Comparison of ENCODE assay signal across 1 cellular context in the genomic region with DNA sequence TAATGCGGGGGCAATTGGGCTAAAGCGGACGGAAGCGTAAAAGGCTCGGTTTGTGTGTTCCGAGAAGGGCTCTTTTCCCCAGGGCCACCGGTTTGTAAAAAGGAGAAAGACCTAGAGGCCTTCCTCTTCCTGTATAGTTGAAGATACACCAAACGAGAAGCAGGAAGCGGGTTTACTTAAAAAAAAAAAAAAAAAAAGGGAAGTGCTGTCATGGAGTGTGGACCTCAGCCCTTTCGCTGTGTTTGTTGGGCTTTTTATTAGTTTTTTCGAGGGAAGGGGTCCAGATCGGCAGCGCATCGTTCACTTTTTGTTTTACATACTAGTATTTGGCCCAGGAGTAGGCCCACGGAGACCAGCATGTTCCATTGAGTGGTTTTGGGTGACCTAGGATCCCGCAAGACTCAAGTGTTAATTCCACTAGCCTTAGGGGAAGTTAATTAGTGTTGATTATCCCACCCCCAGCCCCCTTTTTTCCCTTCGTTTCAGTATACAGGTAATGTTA.
TF ChIP-seq lines count a peak whose summit lies in the region.

No MANE protein-coding gene starts in this region.

TF ChIP-seq in HepG2, 621 proteins besides CTCF, POLR2A, EP300 and RAD21 (continued from another document and continues in another):
- TF ChIP-seq, protein P1, sequence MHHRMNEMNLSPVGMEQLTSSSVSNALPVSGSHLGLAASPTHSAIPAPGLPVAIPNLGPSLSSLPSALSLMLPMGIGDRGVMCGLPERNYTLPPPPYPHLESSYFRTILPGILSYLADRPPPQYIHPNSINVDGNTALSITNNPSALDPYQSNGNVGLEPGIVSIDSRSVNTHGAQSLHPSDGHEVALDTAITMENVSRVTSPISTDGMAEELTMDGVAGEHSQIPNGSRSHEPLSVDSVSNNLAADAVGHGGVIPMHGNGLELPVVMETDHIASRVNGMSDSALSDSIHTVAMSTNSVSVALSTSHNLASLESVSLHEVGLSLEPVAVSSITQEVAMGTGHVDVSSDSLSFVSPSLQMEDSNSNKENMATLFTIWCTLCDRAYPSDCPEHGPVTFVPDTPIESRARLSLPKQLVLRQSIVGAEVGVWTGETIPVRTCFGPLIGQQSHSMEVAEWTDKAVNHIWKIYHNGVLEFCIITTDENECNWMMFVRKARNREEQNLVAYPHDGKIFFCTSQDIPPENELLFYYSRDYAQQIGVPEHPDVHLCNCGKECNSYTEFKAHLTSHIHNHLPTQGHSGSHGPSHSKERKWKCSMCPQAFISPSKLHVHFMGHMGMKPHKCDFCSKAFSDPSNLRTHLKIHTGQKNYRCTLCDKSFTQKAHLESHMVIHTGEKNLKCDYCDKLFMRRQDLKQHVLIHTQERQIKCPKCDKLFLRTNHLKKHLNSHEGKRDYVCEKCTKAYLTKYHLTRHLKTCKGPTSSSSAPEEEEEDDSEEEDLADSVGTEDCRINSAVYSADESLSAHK (CRISPR knock-in tag; IDR thresholded peaks at IDR 0.05; ENCODE audit: borderline replicate concordance): no peak
- TF ChIP-seq, protein P2, sequence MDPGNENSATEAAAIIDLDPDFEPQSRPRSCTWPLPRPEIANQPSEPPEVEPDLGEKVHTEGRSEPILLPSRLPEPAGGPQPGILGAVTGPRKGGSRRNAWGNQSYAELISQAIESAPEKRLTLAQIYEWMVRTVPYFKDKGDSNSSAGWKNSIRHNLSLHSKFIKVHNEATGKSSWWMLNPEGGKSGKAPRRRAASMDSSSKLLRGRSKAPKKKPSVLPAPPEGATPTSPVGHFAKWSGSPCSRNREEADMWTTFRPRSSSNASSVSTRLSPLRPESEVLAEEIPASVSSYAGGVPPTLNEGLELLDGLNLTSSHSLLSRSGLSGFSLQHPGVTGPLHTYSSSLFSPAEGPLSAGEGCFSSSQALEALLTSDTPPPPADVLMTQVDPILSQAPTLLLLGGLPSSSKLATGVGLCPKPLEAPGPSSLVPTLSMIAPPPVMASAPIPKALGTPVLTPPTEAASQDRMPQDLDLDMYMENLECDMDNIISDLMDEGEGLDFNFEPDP (CRISPR knock-in tag; conservative IDR thresholded peaks at IDR 0.05): peak; percentile 81; the same call in 1 of the 2 replicates
- TF ChIP-seq ZNF816 (CRISPR knock-in tag; IDR thresholded peaks at IDR 0.05; ENCODE audit: borderline replicate concordance) (peak; percentile 17; the same call in 1 of the 2 replicates), ISX (CRISPR knock-in tag; conservative IDR thresholded peaks at IDR 0.05) (0 out of 2 replicates have a peak, but pooled peaks have one; percentile 35), ZNF879 (CRISPR knock-in tag; IDR thresholded peaks at IDR 0.05) (peak; percentile 52; the same call in 1 of the 2 replicates), GABPA (IDR thresholded peaks at IDR 0.05; ENCODE audit: low read depth, low read length) (no peak), GABPA (CRISPR knock-in tag; IDR thresholded peaks at IDR 0.05; ENCODE audit: low read depth) (peak; percentile 43; the same call in 1 of the 2 replicates), ZSCAN22 (CRISPR knock-in tag; IDR thresholded peaks at IDR 0.05) (no peak; the same call in 1 of the 2 replicates), RARG (CRISPR knock-in tag; IDR thresholded peaks at IDR 0.05; ENCODE audit: low read depth) (0 out of 2 replicates have a peak, but pooled peaks have one; percentile 5), ZNF547 (CRISPR knock-in tag; IDR thresholded peaks at IDR 0.05) (no peak), PRPF4 (IDR thresholded peaks at IDR 0.05; ENCODE audit: low read depth, low read length, poor library complexity, severe bottlenecking) (no peak), CREB1 (IDR thresholded peaks at IDR 0.05) (no peak), CREB1 (CRISPR knock-in tag; IDR thresholded peaks at IDR 0.05) (peak; percentile 35; the same call in 1 of the 2 replicates), PHF21A (CRISPR knock-in tag; IDR thresholded peaks at IDR 0.05) (0 out of 2 replicates have a peak, but pooled peaks have one; percentile 40), RXRB (CRISPR knock-in tag; IDR thresholded peaks at IDR 0.05; ENCODE audit: borderline replicate concordance) (0 out of 2 replicates have a peak, but pooled peaks have one; percentile 4), ZNF44 (CRISPR knock-in tag; IDR thresholded peaks at IDR 0.05) (0 out of 2 replicates have a peak, but pooled peaks have one; percentile 11), JUND (CRISPR knock-in tag; IDR thresholded peaks at IDR 0.05) (no peak), ZNF605 (CRISPR knock-in tag; IDR thresholded peaks at IDR 0.05) (peak; percentile 6; the same call in 1 of the 2 replicates), ZNF10 (CRISPR knock-in tag; IDR thresholded peaks at IDR 0.05; ENCODE audit: borderline replicate concordance, low read depth) (0 out of 2 replicates have a peak, but pooled peaks have one; percentile 18), ZNF792 (CRISPR knock-in tag; IDR thresholded peaks at IDR 0.05) (0 out of 2 replicates have a peak, but pooled peaks have one; percentile 20), KLF6 (CRISPR knock-in tag; IDR thresholded peaks at IDR 0.05) (no peak), PTBP1 (IDR thresholded peaks at IDR 0.05; ENCODE audit: low read depth, low read length, poor library complexity, severe bottlenecking) (peak; percentile 56), EHMT2 (IDR thresholded peaks at IDR 0.05; ENCODE audit: borderline replicate concordance, low read depth, low read length) (no peak)
- TF ChIP-seq, protein P3, sequence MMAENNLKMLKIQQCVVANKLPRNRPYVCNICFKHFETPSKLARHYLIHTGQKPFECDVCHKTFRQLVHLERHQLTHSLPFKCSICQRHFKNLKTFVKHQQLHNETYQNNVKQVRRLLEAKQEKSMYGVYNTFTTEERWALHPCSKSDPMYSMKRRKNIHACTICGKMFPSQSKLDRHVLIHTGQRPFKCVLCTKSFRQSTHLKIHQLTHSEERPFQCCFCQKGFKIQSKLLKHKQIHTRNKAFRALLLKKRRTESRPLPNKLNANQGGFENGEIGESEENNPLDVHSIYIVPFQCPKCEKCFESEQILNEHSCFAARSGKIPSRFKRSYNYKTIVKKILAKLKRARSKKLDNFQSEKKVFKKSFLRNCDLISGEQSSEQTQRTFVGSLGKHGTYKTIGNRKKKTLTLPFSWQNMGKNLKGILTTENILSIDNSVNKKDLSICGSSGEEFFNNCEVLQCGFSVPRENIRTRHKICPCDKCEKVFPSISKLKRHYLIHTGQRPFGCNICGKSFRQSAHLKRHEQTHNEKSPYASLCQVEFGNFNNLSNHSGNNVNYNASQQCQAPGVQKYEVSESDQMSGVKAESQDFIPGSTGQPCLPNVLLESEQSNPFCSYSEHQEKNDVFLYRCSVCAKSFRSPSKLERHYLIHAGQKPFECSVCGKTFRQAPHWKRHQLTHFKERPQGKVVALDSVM (CRISPR knock-in tag; IDR thresholded peaks at IDR 0.05): no peak
- TF ChIP-seq, protein P4, sequence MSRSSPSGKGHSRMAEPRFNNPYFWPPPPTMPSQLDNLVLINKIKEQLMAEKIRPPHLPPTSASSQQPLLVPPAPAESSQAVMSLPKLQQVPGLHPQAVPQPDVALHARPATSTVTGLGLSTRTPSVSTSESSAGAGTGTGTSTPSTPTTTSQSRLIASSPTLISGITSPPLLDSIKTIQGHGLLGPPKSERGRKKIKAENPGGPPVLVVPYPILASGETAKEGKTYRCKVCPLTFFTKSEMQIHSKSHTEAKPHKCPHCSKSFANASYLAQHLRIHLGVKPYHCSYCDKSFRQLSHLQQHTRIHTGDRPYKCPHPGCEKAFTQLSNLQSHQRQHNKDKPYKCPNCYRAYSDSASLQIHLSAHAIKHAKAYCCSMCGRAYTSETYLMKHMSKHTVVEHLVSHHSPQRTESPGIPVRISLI (CRISPR knock-in tag; IDR thresholded peaks at IDR 0.05; ENCODE audit: borderline replicate concordance): peak; percentile 55; the same call in 1 of the 2 replicates
- TF ChIP-seq, protein P5, sequence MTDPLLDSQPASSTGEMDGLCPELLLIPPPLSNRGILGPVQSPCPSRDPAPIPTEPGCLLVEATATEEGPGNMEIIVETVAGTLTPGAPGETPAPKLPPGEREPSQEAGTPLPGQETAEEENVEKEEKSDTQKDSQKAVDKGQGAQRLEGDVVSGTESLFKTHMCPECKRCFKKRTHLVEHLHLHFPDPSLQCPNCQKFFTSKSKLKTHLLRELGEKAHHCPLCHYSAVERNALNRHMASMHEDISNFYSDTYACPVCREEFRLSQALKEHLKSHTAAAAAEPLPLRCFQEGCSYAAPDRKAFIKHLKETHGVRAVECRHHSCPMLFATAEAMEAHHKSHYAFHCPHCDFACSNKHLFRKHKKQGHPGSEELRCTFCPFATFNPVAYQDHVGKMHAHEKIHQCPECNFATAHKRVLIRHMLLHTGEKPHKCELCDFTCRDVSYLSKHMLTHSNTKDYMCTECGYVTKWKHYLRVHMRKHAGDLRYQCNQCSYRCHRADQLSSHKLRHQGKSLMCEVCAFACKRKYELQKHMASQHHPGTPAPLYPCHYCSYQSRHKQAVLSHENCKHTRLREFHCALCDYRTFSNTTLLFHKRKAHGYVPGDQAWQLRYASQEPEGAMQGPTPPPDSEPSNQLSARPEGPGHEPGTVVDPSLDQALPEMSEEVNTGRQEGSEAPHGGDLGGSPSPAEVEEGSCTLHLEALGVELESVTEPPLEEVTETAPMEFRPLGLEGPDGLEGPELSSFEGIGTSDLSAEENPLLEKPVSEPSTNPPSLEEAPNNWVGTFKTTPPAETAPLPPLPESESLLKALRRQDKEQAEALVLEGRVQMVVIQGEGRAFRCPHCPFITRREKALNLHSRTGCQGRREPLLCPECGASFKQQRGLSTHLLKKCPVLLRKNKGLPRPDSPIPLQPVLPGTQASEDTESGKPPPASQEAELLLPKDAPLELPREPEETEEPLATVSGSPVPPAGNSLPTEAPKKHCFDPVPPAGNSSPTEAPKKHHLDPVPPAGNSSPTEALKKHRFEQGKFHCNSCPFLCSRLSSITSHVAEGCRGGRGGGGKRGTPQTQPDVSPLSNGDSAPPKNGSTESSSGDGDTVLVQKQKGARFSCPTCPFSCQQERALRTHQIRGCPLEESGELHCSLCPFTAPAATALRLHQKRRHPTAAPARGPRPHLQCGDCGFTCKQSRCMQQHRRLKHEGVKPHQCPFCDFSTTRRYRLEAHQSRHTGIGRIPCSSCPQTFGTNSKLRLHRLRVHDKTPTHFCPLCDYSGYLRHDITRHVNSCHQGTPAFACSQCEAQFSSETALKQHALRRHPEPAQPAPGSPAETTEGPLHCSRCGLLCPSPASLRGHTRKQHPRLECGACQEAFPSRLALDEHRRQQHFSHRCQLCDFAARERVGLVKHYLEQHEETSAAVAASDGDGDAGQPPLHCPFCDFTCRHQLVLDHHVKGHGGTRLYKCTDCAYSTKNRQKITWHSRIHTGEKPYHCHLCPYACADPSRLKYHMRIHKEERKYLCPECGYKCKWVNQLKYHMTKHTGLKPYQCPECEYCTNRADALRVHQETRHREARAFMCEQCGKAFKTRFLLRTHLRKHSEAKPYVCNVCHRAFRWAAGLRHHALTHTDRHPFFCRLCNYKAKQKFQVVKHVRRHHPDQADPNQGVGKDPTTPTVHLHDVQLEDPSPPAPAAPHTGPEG (CRISPR knock-in tag; IDR thresholded peaks at IDR 0.05): no peak
- TF ChIP-seq, protein P6, sequence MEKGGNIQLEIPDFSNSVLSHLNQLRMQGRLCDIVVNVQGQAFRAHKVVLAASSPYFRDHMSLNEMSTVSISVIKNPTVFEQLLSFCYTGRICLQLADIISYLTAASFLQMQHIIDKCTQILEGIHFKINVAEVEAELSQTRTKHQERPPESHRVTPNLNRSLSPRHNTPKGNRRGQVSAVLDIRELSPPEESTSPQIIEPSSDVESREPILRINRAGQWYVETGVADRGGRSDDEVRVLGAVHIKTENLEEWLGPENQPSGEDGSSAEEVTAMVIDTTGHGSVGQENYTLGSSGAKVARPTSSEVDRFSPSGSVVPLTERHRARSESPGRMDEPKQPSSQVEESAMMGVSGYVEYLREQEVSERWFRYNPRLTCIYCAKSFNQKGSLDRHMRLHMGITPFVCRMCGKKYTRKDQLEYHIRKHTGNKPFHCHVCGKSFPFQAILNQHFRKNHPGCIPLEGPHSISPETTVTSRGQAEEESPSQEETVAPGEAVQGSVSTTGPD (CRISPR knock-in tag; IDR thresholded peaks at IDR 0.05): peak; percentile 19; the same call in 1 of the 2 replicates
- TF ChIP-seq, protein P7, sequence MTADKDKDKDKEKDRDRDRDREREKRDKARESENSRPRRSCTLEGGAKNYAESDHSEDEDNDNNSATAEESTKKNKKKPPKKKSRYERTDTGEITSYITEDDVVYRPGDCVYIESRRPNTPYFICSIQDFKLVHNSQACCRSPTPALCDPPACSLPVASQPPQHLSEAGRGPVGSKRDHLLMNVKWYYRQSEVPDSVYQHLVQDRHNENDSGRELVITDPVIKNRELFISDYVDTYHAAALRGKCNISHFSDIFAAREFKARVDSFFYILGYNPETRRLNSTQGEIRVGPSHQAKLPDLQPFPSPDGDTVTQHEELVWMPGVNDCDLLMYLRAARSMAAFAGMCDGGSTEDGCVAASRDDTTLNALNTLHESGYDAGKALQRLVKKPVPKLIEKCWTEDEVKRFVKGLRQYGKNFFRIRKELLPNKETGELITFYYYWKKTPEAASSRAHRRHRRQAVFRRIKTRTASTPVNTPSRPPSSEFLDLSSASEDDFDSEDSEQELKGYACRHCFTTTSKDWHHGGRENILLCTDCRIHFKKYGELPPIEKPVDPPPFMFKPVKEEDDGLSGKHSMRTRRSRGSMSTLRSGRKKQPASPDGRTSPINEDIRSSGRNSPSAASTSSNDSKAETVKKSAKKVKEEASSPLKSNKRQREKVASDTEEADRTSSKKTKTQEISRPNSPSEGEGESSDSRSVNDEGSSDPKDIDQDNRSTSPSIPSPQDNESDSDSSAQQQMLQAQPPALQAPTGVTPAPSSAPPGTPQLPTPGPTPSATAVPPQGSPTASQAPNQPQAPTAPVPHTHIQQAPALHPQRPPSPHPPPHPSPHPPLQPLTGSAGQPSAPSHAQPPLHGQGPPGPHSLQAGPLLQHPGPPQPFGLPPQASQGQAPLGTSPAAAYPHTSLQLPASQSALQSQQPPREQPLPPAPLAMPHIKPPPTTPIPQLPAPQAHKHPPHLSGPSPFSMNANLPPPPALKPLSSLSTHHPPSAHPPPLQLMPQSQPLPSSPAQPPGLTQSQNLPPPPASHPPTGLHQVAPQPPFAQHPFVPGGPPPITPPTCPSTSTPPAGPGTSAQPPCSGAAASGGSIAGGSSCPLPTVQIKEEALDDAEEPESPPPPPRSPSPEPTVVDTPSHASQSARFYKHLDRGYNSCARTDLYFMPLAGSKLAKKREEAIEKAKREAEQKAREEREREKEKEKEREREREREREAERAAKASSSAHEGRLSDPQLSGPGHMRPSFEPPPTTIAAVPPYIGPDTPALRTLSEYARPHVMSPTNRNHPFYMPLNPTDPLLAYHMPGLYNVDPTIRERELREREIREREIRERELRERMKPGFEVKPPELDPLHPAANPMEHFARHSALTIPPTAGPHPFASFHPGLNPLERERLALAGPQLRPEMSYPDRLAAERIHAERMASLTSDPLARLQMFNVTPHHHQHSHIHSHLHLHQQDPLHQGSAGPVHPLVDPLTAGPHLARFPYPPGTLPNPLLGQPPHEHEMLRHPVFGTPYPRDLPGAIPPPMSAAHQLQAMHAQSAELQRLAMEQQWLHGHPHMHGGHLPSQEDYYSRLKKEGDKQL (CRISPR knock-in tag; IDR thresholded peaks at IDR 0.05; ENCODE audit: low read depth): 0 out of 2 replicates have a peak, but pooled peaks have one; percentile 10
- TF ChIP-seq, protein P8, sequence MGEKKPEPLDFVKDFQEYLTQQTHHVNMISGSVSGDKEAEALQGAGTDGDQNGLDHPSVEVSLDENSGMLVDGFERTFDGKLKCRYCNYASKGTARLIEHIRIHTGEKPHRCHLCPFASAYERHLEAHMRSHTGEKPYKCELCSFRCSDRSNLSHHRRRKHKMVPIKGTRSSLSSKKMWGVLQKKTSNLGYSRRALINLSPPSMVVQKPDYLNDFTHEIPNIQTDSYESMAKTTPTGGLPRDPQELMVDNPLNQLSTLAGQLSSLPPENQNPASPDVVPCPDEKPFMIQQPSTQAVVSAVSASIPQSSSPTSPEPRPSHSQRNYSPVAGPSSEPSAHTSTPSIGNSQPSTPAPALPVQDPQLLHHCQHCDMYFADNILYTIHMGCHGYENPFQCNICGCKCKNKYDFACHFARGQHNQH (CRISPR knock-in tag; IDR thresholded peaks at IDR 0.05): no peak
